ENCODE assay signal across 8 cellular contexts in genomic region chr1:12078938-12079861, GRCh38. TPM values are rescaled to one million over a fixed set of nuclear protein-coding genes. Genes with fewer than 3 reads are reported as not detected.
A peak's percentile ranks its signal among the peaks of the same experiment; 100 is the strongest.
DNase-seq lines count a peak whose midpoint lies in the region; ATAC-seq, FAIRE-seq and TF ChIP-seq lines count a peak whose summit lies in the region.

No MANE protein-coding gene starts in this region.

- no peaks in the 10 kb centered on the region for H3K9me2 ChIP-seq in OCI-LY7 (ENCODE audit: insufficient read depth, low read length)

- H3K4me1 ChIP-seq in OCI-LY7 (ENCODE audit: insufficient read depth, low read length, poor library complexity, severe bottlenecking) (peaks cover 20% of the 10 kb centered on the region), ascending aorta (no peaks in the 10 kb centered on the region), keratinocyte (ENCODE audit: control insufficient read depth, extremely low read depth, insufficient read depth, low read length) (no peaks in the 10 kb centered on the region)

- H3K27me3 ChIP-seq in ascending aorta, result no peaks in the 10 kb centered on the region
- peaks cover 19% of the 10 kb centered on the region for H3K27me3 ChIP-seq in keratinocyte (ENCODE audit: control insufficient read depth, extremely low read depth, insufficient read depth, low read length)

- no peak overlapping the region for H3K27ac Mint-ChIP-seq in type B pancreatic cell

- no peaks in the 10 kb centered on the region for H3K9me1 ChIP-seq in keratinocyte (ENCODE audit: control insufficient read depth, extremely low read depth, insufficient read depth, low read length)

- DNase-seq in DMS114 treated with DMSO at 0.1 percent for 48 hours (lab: John Stamatoyannopoulos, UW; ENCODE audit: unreplicated experiment), result peak; percentile 31
- DNase-seq in OCI-LY7 (ENCODE audit: low spot score), result peak; percentile 70
- DNase-seq in ascending aorta (ENCODE audit: low spot score in 2 of 2), result no peak
- no peak for DNase-seq in keratinocyte (ENCODE audit: low read depth, low spot score)
- DNase-seq in type B pancreatic cell (ENCODE audit: extremely low spot score, unreplicated experiment), result no peak

- TF ChIP-seq CTCF in OCI-LY7 (conservative IDR thresholded peaks at IDR 0.05; ENCODE audit: low read length) (peak; percentile 82), ascending aorta (IDR thresholded peaks at IDR 0.05) (peak in 2 of 3 experiments; percentile 6 to 42), keratinocyte (optimal IDR thresholded peaks at IDR 0.05 in 1 of 3, IDR thresholded peaks at IDR 0.05 in 1 of 3, conservative IDR thresholded peaks at IDR 0.05 in 1 of 3; ENCODE audit: extremely low read depth in 1 of 3, insufficient read depth in 2 of 3, low read length in 3 of 3) (peak; percentile 68 to 74 (median 73)), type B pancreatic cell (conservative IDR thresholded peaks at IDR 0.05) (peak; percentile 82)

- no peak overlapping the region for H3K4me3 Mint-ChIP-seq in type B pancreatic cell

- H3K9ac ChIP-seq in keratinocyte (ENCODE audit: control insufficient read depth, extremely low read depth, insufficient read depth, low read length), result no peak overlapping the region

- H3K27me3 Mint-ChIP-seq in type B pancreatic cell, result peaks cover 26% of the 10 kb centered on the region

- dilution Hi-C loops in keratinocyte (cut with MboI; ENCODE audit: extremely low pct_ligation_motif_present, low sequenced_read_pairs), result no loop called here

- POLR2A ChIA-PET in OCI-LY7 (lab: Charles Lee), result interaction anchor here (0.6 to 1.5 kb wide), 4 partner anchors 39 to 498 kb away, joined by 3 to 7 read pairs (median 4); partner anchors contain the start of gene MIIP

- H4K20me1 ChIP-seq in OCI-LY7 (ENCODE audit: insufficient read depth, low read length) (no peaks in the 10 kb centered on the region), keratinocyte (ENCODE audit: control insufficient read depth, extremely low read depth, insufficient read depth, low read length) (no peaks in the 10 kb centered on the region)

- FAIRE-seq in keratinocyte (lab: Jason Lieb, UNC), result peak; percentile 60

- intact Hi-C loops in OCI-LY7 (cut with micrococcal nuclease; ENCODE audit: unreplicated experiment) (loop anchor here (1.0 kb wide), 2 partner anchors 39 to 78 kb away; no protein-coding TSS in a partner anchor), ascending aorta (cut with DNase I) (no loop called here)

- H3K79me2 ChIP-seq in OCI-LY7 (ENCODE audit: insufficient read depth, low read depth, low read length) (no peaks in the 10 kb centered on the region), keratinocyte (ENCODE audit: control insufficient read depth, insufficient read depth, low read length) (no peaks in the 10 kb centered on the region)

- BruUV-seq in OCI-LY7 (replicated peaks; lab: Mats Ljungman, UMichigan), result no TSS peak

- H3K9me3 Mint-ChIP-seq in type B pancreatic cell, result peaks cover 6% of the 10 kb centered on the region

- H3K27ac ChIP-seq in OCI-LY7 (ENCODE audit: low read depth, low read length, poor library complexity, severe bottlenecking) (no peak overlapping the region), ascending aorta (no peak overlapping the region), keratinocyte (ENCODE audit: control insufficient read depth, insufficient read depth, low read length) (no peak overlapping the region)

- H3K4me2 ChIP-seq in OCI-LY7 (ENCODE audit: low read length) (no peak overlapping the region), keratinocyte (ENCODE audit: control insufficient read depth, extremely low read depth, insufficient read depth, low read depth, low read length) (no peak overlapping the region)

- H3K4me1 Mint-ChIP-seq in type B pancreatic cell (ENCODE audit: unreplicated experiment), result peaks cover 3% of the 10 kb centered on the region

- H3K9me3 ChIP-seq in OCI-LY7 (ENCODE audit: low read length) (peaks cover 13% of the 10 kb centered on the region; the same call in 1 of the 2 replicates), ascending aorta (no peaks in the 10 kb centered on the region), keratinocyte (ENCODE audit: control insufficient read depth, low read depth, low read length) (no peaks in the 10 kb centered on the region)

- no peak overlapping the region; the same call in 1 of the 2 replicates for H2AFZ ChIP-seq in OCI-LY7 (ENCODE audit: low read length)
- peak overlapping the region; percentile 31 for H2AFZ ChIP-seq in keratinocyte (ENCODE audit: control insufficient read depth, low read length)

- CTCF ChIA-PET in OCI-LY7 (lab: Charles Lee; ENCODE audit: unreplicated experiment), result interaction anchor here (0.6 kb wide), 1 partner anchor 753 kb away, joined by 3 read pairs; no protein-coding TSS in a partner anchor

- ATAC-seq in GM18907 (IDR thresholded peaks at IDR 0.05; ENCODE audit: unreplicated experiment) (peak; percentile 69), HG03280 (IDR thresholded peaks at IDR 0.05; ENCODE audit: unreplicated experiment) (peak; percentile 46), HG02840 (IDR thresholded peaks at IDR 0.05; ENCODE audit: low FRiP score, unreplicated experiment) (no peak)

- H3K36me3 Mint-ChIP-seq in type B pancreatic cell, result peaks cover 3% of the 10 kb centered on the region

- H3K36me3 ChIP-seq in OCI-LY7 (ENCODE audit: insufficient read depth, low read length) (no peaks in the 10 kb centered on the region), ascending aorta (no peaks in the 10 kb centered on the region), keratinocyte (ENCODE audit: control insufficient read depth in 2 of 2, extremely low read depth in 1 of 2, insufficient read depth in 2 of 2, low read length in 2 of 2) (no peaks in the 10 kb centered on the region)

- H3K4me3 ChIP-seq in OCI-LY7 (ENCODE audit: low read depth, low read length, poor library complexity, severe bottlenecking) (no peak overlapping the region), ascending aorta (no peak overlapping the region), keratinocyte (ENCODE audit: control insufficient read depth in 2 of 3, extremely low read depth in 1 of 3, insufficient read depth in 2 of 3, low read depth in 1 of 3, low read length in 3 of 3) (no peak overlapping the region)

RNA-seq across cellular contexts. Expression of gene TNFRSF8, which starts 16.1 kb away (rescaled TPM):
- not detected in 2 replicates for total RNA-seq in OCI-LY7 (2014; rRNA removed; shearing (Covaris generic))
- total RNA-seq in OCI-LY7 (2022) (0.09 and 0.29 TPM in 2 replicates), ascending aorta (22.8 TPM), type B pancreatic cell (ENCODE audit: low replicate concordance) (0.07 and 0.14 TPM in 2 replicates)
- 0.02 to 0.09 TPM (median 0.03 TPM) in 3 replicates for polyA plus RNA-seq in keratinocyte
- polyA plus RNA-seq in keratinocyte (2011; ENCODE audit: low read depth), result not detected
- polyA plus RNA-seq in keratinocyte (2011; cell fraction: cytosol; rRNA removed), result 0.01 and 0.04 TPM in 2 replicates
- polyA plus RNA-seq in keratinocyte (2011; cell fraction: nucleus; rRNA removed), result 0.09 TPM in 2 replicates
- not detected in 2 replicates for polyA plus RNA-seq in keratinocyte (2012; ENCODE audit: low replicate concordance)
- polyA minus RNA-seq in keratinocyte, result 0.20 TPM in 1 of 3 replicates, not detected in the others
- polyA minus RNA-seq in keratinocyte (2011; cell fraction: cytosol; rRNA and poly(A)+ RNA removed), result not detected
- not detected in 2 replicates for polyA minus RNA-seq in keratinocyte (2011; cell fraction: nucleus; rRNA and poly(A)+ RNA removed)

RNA-seq across cellular contexts. Expression of gene MIIP, which starts 59.9 kb away (rescaled TPM):
- total RNA-seq in OCI-LY7 (2014; rRNA removed; shearing (Covaris generic)), result 75.2 and 102 TPM in 2 replicates
- total RNA-seq in OCI-LY7 (2022) (48.5 and 57.9 TPM in 2 replicates), ascending aorta (51.5 TPM), type B pancreatic cell (ENCODE audit: low replicate concordance) (24.0 and 37.6 TPM in 2 replicates)
- polyA plus RNA-seq in keratinocyte, result 14.3 to 30.6 TPM (median 18.2 TPM) in 3 replicates
- 7.8 TPM for polyA plus RNA-seq in keratinocyte (2011; ENCODE audit: low read depth)
- 12.1 and 26.0 TPM in 2 replicates for polyA plus RNA-seq in keratinocyte (2011; cell fraction: cytosol; rRNA removed)
- 62.3 and 86.3 TPM in 2 replicates for polyA plus RNA-seq in keratinocyte (2011; cell fraction: nucleus; rRNA removed)
- polyA plus RNA-seq in keratinocyte (2012; ENCODE audit: low replicate concordance), result 24.6 and 25.7 TPM in 2 replicates
- 9.2 to 23.0 TPM (median 13.7 TPM) in 3 replicates for polyA minus RNA-seq in keratinocyte
- 28.6 TPM for polyA minus RNA-seq in keratinocyte (2011; cell fraction: cytosol; rRNA and poly(A)+ RNA removed)
- polyA minus RNA-seq in keratinocyte (2011; cell fraction: nucleus; rRNA and poly(A)+ RNA removed), result 12.9 and 15.0 TPM in 2 replicates

Comparison
In these comparisons a context has a peak if more than half of its experiments do, and no peak if none do; other contexts are left out.
1. DNase-seq: peak in DMS114 treated with DMSO at 0.1 percent for 48 hours (single experiment) and OCI-LY7 (single experiment); none in ascending aorta (0 of 2), keratinocyte (single experiment) and type B pancreatic cell (single experiment).
2. CTCF ChIP-seq: peak in every context shown above with its lines; median percentile 82 in OCI-LY7; 82 in type B pancreatic cell; 73 in keratinocyte; 24 in ascending aorta.
3. RNA of gene TNFRSF8, which starts 16.1 kb away (total RNA-seq): 22.8 TPM in ascending aorta (single experiment); 0.09 to 0.29 TPM in OCI-LY7 and 0.07 to 0.14 TPM in type B pancreatic cell; every median in the first group is over 10 times any median in the second.